1 cellular context compared by ENCODE assay signal in genomic region chr11:45805305-45806071, GRCh38.
TF ChIP-seq lines count a peak whose summit lies in the region.

No MANE protein-coding gene starts in this region.

TF ChIP-seq in K562, 482 proteins besides CTCF, POLR2A, EP300 and RAD21 (continued from another document):
- 0 out of 4 replicates have a peak, but pooled peaks of 1 of the 2 experiments have one; percentile 18 for TF ChIP-seq UBTF (IDR thresholded peaks at IDR 0.05; ENCODE audit: borderline replicate concordance in 1 of 2, low read depth in 2 of 2, low read length in 2 of 2)
- TF ChIP-seq STAT5A (IDR thresholded peaks at IDR 0.05; ENCODE audit: borderline replicate concordance, low read length) = no peak
- TF ChIP-seq MECOM (CRISPR knock-in tag; IDR thresholded peaks at IDR 0.05) = no peak
- no peak for TF ChIP-seq SREBF2 (CRISPR knock-in tag; IDR thresholded peaks at IDR 0.05)
- TF ChIP-seq, protein P1, sequence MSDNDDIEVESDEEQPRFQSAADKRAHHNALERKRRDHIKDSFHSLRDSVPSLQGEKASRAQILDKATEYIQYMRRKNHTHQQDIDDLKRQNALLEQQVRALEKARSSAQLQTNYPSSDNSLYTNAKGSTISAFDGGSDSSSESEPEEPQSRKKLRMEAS (CRISPR knock-in tag; IDR thresholded peaks at IDR 0.05) = peak; percentile 70
- TF ChIP-seq FOXO4 (CRISPR knock-in tag; IDR thresholded peaks at IDR 0.05) = no peak
- no peak for TF ChIP-seq TAF1 (IDR thresholded peaks at IDR 0.05; ENCODE audit: control insufficient read depth, extremely low read depth, insufficient read depth, low read length, severe bottlenecking)
- TF ChIP-seq, protein P2, sequence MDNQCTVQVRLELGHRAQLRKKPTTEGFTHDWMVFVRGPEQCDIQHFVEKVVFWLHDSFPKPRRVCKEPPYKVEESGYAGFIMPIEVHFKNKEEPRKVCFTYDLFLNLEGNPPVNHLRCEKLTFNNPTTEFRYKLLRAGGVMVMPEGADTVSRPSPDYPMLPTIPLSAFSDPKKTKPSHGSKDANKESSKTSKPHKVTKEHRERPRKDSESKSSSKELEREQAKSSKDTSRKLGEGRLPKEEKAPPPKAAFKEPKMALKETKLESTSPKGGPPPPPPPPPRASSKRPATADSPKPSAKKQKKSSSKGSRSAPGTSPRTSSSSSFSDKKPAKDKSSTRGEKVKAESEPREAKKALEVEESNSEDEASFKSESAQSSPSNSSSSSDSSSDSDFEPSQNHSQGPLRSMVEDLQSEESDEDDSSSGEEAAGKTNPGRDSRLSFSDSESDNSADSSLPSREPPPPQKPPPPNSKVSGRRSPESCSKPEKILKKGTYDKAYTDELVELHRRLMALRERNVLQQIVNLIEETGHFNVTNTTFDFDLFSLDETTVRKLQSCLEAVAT (IDR thresholded peaks at IDR 0.05) = 0 out of 4 replicates have a peak, but pooled peaks have one; percentile 28 to 42
- TF ChIP-seq SIN3B (IDR thresholded peaks at IDR 0.05; ENCODE audit: low read depth) = no peak
- no peak for TF ChIP-seq PTBP1 (IDR thresholded peaks at IDR 0.05; ENCODE audit: low read depth, low read length)
- TF ChIP-seq ZBED1 (IDR thresholded peaks at IDR 0.05) = no peak
- TF ChIP-seq ZNF212 (CRISPR knock-in tag; IDR thresholded peaks at IDR 0.05) = no peak
- TF ChIP-seq ZNF263 (CRISPR knock-in tag; IDR thresholded peaks at IDR 0.05; ENCODE audit: borderline replicate concordance) = 0 out of 2 replicates have a peak, but pooled peaks have one; percentile 19
- TF ChIP-seq ZNF197 (CRISPR knock-in tag; IDR thresholded peaks at IDR 0.05; ENCODE audit: low read depth) = no peak
- no peak for TF ChIP-seq PCBP1 (IDR thresholded peaks at IDR 0.05; ENCODE audit: low read depth, low read length, poor library complexity, severe bottlenecking)
- TF ChIP-seq POLR2AphosphoS2 (IDR thresholded peaks at IDR 0.05; ENCODE audit: low read length) = no peak
- TF ChIP-seq, protein P3, sequence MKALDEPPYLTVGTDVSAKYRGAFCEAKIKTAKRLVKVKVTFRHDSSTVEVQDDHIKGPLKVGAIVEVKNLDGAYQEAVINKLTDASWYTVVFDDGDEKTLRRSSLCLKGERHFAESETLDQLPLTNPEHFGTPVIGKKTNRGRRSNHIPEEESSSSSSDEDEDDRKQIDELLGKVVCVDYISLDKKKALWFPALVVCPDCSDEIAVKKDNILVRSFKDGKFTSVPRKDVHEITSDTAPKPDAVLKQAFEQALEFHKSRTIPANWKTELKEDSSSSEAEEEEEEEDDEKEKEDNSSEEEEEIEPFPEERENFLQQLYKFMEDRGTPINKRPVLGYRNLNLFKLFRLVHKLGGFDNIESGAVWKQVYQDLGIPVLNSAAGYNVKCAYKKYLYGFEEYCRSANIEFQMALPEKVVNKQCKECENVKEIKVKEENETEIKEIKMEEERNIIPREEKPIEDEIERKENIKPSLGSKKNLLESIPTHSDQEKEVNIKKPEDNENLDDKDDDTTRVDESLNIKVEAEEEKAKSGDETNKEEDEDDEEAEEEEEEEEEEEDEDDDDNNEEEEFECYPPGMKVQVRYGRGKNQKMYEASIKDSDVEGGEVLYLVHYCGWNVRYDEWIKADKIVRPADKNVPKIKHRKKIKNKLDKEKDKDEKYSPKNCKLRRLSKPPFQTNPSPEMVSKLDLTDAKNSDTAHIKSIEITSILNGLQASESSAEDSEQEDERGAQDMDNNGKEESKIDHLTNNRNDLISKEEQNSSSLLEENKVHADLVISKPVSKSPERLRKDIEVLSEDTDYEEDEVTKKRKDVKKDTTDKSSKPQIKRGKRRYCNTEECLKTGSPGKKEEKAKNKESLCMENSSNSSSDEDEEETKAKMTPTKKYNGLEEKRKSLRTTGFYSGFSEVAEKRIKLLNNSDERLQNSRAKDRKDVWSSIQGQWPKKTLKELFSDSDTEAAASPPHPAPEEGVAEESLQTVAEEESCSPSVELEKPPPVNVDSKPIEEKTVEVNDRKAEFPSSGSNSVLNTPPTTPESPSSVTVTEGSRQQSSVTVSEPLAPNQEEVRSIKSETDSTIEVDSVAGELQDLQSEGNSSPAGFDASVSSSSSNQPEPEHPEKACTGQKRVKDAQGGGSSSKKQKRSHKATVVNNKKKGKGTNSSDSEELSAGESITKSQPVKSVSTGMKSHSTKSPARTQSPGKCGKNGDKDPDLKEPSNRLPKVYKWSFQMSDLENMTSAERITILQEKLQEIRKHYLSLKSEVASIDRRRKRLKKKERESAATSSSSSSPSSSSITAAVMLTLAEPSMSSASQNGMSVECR (CRISPR knock-in tag; IDR thresholded peaks at IDR 0.05) = no peak
- TF ChIP-seq HMG20A (CRISPR knock-in tag; conservative IDR thresholded peaks at IDR 0.05) = no peak
- TF ChIP-seq HDAC8 (tag; IDR thresholded peaks at IDR 0.05) = no peak
- no peak for TF ChIP-seq SIN3A (IDR thresholded peaks at IDR 0.05; ENCODE audit: borderline replicate concordance in 2 of 2, control insufficient read depth in 1 of 2, low read depth in 2 of 2, low read length in 2 of 2)
- peak; percentile 62 for TF ChIP-seq ZFX (CRISPR knock-in tag; IDR thresholded peaks at IDR 0.05)
- TF ChIP-seq ZNF830 (CRISPR knock-in tag; IDR thresholded peaks at IDR 0.05) = no peak
- no peak for TF ChIP-seq TAL1 (IDR thresholded peaks at IDR 0.05)
- no peak for TF ChIP-seq ZNF324 (CRISPR knock-in tag; IDR thresholded peaks at IDR 0.05)
- TF ChIP-seq, protein P4, sequence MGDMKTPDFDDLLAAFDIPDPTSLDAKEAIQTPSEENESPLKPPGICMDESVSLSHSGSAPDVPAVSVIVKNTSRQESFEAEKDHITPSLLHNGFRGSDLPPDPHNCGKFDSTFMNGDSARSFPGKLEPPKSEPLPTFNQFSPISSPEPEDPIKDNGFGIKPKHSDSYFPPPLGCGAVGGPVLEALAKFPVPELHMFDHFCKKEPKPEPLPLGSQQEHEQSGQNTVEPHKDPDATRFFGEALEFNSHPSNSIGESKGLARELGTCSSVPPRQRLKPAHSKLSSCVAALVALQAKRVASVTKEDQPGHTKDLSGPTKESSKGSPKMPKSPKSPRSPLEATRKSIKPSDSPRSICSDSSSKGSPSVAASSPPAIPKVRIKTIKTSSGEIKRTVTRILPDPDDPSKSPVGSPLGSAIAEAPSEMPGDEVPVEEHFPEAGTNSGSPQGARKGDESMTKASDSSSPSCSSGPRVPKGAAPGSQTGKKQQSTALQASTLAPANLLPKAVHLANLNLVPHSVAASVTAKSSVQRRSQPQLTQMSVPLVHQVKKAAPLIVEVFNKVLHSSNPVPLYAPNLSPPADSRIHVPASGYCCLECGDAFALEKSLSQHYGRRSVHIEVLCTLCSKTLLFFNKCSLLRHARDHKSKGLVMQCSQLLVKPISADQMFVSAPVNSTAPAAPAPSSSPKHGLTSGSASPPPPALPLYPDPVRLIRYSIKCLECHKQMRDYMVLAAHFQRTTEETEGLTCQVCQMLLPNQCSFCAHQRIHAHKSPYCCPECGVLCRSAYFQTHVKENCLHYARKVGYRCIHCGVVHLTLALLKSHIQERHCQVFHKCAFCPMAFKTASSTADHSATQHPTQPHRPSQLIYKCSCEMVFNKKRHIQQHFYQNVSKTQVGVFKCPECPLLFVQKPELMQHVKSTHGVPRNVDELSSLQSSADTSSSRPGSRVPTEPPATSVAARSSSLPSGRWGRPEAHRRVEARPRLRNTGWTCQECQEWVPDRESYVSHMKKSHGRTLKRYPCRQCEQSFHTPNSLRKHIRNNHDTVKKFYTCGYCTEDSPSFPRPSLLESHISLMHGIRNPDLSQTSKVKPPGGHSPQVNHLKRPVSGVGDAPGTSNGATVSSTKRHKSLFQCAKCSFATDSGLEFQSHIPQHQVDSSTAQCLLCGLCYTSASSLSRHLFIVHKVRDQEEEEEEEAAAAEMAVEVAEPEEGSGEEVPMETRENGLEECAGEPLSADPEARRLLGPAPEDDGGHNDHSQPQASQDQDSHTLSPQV (IDR thresholded peaks at IDR 0.05) = peak; percentile 52; the same call in 1 of the 2 replicates
- TF ChIP-seq, protein P5, sequence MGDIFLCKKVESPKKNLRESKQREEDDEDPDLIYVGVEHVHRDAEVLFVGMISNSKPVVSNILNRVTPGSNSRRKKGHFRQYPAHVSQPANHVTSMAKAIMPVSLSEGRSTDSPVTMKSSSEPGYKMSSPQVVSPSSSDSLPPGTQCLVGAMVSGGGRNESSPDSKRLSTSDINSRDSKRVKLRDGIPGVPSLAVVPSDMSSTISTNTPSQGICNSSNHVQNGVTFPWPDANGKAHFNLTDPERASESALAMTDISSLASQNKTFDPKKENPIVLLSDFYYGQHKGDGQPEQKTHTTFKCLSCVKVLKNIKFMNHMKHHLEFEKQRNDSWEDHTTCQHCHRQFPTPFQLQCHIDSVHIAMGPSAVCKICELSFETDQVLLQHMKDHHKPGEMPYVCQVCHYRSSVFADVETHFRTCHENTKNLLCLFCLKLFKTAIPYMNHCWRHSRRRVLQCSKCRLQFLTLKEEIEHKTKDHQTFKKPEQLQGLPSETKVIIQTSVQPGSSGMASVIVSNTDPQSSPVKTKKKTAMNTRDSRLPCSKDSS (IDR thresholded peaks at IDR 0.05; ENCODE audit: low read depth, partially characterized antibody) = no peak
- TF ChIP-seq CEBPB (tag; IDR thresholded peaks at IDR 0.05) = no peak
- TF ChIP-seq, protein P6, sequence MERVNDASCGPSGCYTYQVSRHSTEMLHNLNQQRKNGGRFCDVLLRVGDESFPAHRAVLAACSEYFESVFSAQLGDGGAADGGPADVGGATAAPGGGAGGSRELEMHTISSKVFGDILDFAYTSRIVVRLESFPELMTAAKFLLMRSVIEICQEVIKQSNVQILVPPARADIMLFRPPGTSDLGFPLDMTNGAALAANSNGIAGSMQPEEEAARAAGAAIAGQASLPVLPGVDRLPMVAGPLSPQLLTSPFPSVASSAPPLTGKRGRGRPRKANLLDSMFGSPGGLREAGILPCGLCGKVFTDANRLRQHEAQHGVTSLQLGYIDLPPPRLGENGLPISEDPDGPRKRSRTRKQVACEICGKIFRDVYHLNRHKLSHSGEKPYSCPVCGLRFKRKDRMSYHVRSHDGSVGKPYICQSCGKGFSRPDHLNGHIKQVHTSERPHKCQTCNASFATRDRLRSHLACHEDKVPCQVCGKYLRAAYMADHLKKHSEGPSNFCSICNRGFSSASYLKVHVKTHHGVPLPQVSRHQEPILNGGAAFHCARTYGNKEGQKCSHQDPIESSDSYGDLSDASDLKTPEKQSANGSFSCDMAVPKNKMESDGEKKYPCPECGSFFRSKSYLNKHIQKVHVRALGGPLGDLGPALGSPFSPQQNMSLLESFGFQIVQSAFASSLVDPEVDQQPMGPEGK (CRISPR knock-in tag; IDR thresholded peaks at IDR 0.05; ENCODE audit: borderline replicate concordance) = no peak
